18 cellular contexts compared by ENCODE assay signal in the genomic region with DNA sequence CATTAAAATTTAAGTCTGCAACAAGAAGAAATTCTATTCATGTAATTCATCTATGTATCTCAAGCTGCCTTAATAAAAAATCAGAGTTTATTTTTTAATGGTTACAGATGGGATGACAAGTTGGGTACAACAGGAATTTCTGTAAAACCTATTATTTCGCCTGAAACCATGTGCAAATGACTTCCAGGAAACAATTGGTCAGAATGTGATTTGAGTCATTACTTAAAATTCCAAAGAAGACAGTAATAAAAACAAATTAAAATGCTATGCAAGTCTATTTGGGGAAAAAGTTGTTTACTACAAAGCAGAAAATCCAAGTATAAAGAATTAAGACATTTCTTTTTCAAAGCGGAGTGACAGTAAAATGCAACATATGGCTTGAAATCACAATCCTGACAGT. TPM values are rescaled to one million over a fixed set of nuclear protein-coding genes. Genes with fewer than 3 reads are reported as not detected.
"Had no signal": no experiment of that assay in that cellular context is flagged by ENCODE, and none has a peak within 500 bp of the region (broad histone marks: within the 10 kb centered on the region; RNA-seq: fewer than 3 reads in every experiment).

No MANE protein-coding gene starts in this region.

- H3K36me3 ChIP-seq: cardiac muscle cell, thyroid gland had no signal

- H3K27ac ChIP-seq: cardiac muscle cell, coronary artery, thyroid gland, VCaP had no signal

- H3K27me3 ChIP-seq: cardiac muscle cell, thyroid gland had no signal

- H3K4me2 ChIP-seq: smooth muscle cell had no signal

- ATAC-seq: activated CD4-positive, alpha-beta T cell treated with anti-CD3 and anti-CD28 coated beads for 36 hours; activated T-cell treated with anti-CD3 and anti-CD28 coated beads, Interleukin-2, amount 50 U/mL, for 72 hours; natural killer cell; right cardiac atrium; stimulated activated effector memory CD8-positive, alpha-beta T cell treated with anti-CD3 and anti-CD28 coated beads, Interleukin-12 subunit alpha, Interleukin-12 subunit beta, amount 100 ng/mL, for 72 hours had no signal

- H3K9me3 ChIP-seq: thyroid gland had no signal

- H3K4me1 ChIP-seq: thyroid gland had no signal

- H3K4me3 ChIP-seq: cardiac muscle cell, coronary artery, smooth muscle cell, thyroid gland had no signal

- DNase-seq: activated CD4-positive, alpha-beta memory T cell treated with anti-CD3 and anti-CD28 coated beads, Interleukin-2, amount 10 ng/mL, durations not matched to agents 7 days and 5 days; activated CD4-positive, alpha-beta T cell treated with anti-CD3 and anti-CD28 coated beads for 36 hours; activated gamma-delta T cell treated with Interleukin-2 at 50 U/mL for 16 hours; activated naive CD8-positive, alpha-beta T cell treated with anti-CD3 and anti-CD28 coated beads for 36 hours; activated T-cell treated with anti-CD3 and anti-CD28 coated beads, Interleukin-2, amount 50 U/mL, for 72 hours; anterior cingulate cortex; effector CD8-positive, alpha-beta T cell; glutamatergic neuron; natural killer cell; posterior cingulate gyrus; right cardiac atrium; T1000; thyroid gland had no signal

RNA-seq across cellular contexts. Expression of a gene that starts 41.4 kb away (rescaled TPM):
- total RNA-seq: activated CD4-positive, alpha-beta memory T cell treated with anti-CD3 and anti-CD28 coated beads, Interleukin-2, amount 10 ng/mL, durations not matched to agents 7 days and 5 days; activated CD4-positive, alpha-beta T cell treated with anti-CD3 and anti-CD28 coated beads for 36 hours; activated naive CD8-positive, alpha-beta T cell treated with anti-CD3 and anti-CD28 coated beads for 36 hours; activated T-cell treated with anti-CD3 and anti-CD28 coated beads, Interleukin-2, amount 50 U/mL, for 72 hours had no signal
